Comparison of ENCODE assay signal across 2 cellular contexts in genomic region chr2:73175663-73176204, GRCh38.
A peak's percentile ranks its signal among the peaks of the same experiment; 100 is the strongest.
TF ChIP-seq lines count a peak whose summit lies in the region.

No MANE protein-coding gene starts in this region.

TF ChIP-seq in SK-N-SH, 30 proteins besides CTCF, POLR2A, EP300 and RAD21:
- TF ChIP-seq NFIC (IDR thresholded peaks at IDR 0.05; ENCODE audit: borderline replicate concordance) (0 out of 2 replicates have a peak, but pooled peaks have one; percentile 13), MXI1 (IDR thresholded peaks at IDR 0.05; ENCODE audit: low read depth, low read length) (no peak)

TF ChIP-seq in SK-N-SH treated with all-trans-retinoic acid at 6 μM for 48 hours, 23 proteins besides CTCF, POLR2A, EP300 and RAD21:
- TF ChIP-seq ZFP3 (CRISPR knock-in tag; IDR thresholded peaks at IDR 0.05), result no peak
